ENCODE assay signal across 17 cellular contexts in the genomic region with DNA sequence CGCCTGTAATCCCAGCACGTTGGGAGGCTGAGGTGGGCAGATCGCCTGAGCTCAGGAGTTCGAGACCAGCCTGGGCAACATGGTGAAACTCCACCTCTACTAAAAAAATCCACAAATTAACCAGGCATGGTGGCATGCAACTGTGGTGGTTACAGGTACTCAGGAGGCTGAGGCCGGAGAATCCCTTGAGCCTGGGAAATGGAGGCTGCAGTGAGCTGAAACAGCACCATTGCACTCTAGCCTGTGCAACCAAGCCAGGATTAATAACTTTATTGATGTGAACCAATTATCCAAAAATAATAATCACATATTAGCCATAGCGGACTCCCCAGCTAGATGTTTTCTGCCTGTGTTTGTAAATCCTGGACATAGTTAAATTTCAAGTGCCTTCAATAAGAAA. TPM values are rescaled to one million over a fixed set of nuclear protein-coding genes. Genes with fewer than 3 reads are reported as not detected.
DNase-seq lines count a peak whose midpoint lies in the region; ATAC-seq and TF ChIP-seq lines count a peak whose summit lies in the region.
"Had no signal": no experiment of that assay in that cellular context is flagged by ENCODE, and none has a peak within 500 bp of the region (broad histone marks: within the 10 kb centered on the region; RNA-seq: fewer than 3 reads in every experiment).

No MANE protein-coding gene starts in this region.

- H4K20me1 ChIP-seq in GM23338 (replicated peaks; ENCODE audit: insufficient read depth) = peaks cover 25% of the 10 kb centered on the region

- peaks cover 1% of the 10 kb centered on the region; the same call in 1 of the 3 replicates for H3K9me3 Mint-ChIP-seq in GM23338
- no peaks in the 10 kb centered on the region for H3K9me3 Mint-ChIP-seq in activated T-helper 1 cell treated with anti-CD3 and anti-CD28 coated beads, Interleukin-12 subunit alpha, Interleukin-12 subunit beta, Interleukin-2, Interleukin-4 antibody, amounts not matched to agents 30 ng/mL and 10 ng/mL and 1 ng/mL, durations not matched to agents 14 hours and 24 hours and 36 hours
- H3K9me3 Mint-ChIP-seq: activated naive CD4-positive, alpha-beta T cell treated with anti-CD3 and anti-CD28 coated beads, Interleukin-2, amount 50 U/mL, for 24 hours; HFFc6 had no signal

- H3K27ac Mint-ChIP-seq in GM23338 = no peak overlapping the region; the same call in 1 of the 2 replicates
- H3K27ac Mint-ChIP-seq in activated T-helper 1 cell treated with anti-CD3 and anti-CD28 coated beads, Interleukin-12 subunit alpha, Interleukin-12 subunit beta, Interleukin-2, Interleukin-4 antibody, amounts not matched to agents 30 ng/mL and 10 ng/mL and 1 ng/mL, durations not matched to agents 14 hours and 24 hours and 36 hours = no peak overlapping the region
- H3K27ac Mint-ChIP-seq: activated naive CD4-positive, alpha-beta T cell treated with anti-CD3 and anti-CD28 coated beads, Interleukin-2, amount 50 U/mL, for 24 hours; HFFc6 had no signal

- H3K9me3 ChIP-seq in ascending aorta (no peaks in the 10 kb centered on the region), skeletal muscle satellite cell (replicated peaks; ENCODE audit: low read length) (no peaks in the 10 kb centered on the region)
- H3K9me3 ChIP-seq: BLaER1 treated with 17β-estradiol and CSF1 and Interleukin-3, amounts not matched to agents 10 nM and 100 nM; prostate gland had no signal

- H3K9me2 ChIP-seq in GM23338 (ENCODE audit: insufficient read depth) = no peaks in the 10 kb centered on the region

- peak overlapping the region; percentile 44 for H2AFZ ChIP-seq in GM23338

- TF ChIP-seq CTCF in GM23338 (conservative IDR thresholded peaks at IDR 0.05; ENCODE audit: low read depth in 2 of 2) (no peak), ascending aorta (IDR thresholded peaks at IDR 0.05) (no peak), omental fat pad (IDR thresholded peaks at IDR 0.05) (no peak)

- H3K27me3 Mint-ChIP-seq in GM23338 (ENCODE audit: insufficient read depth, low read depth, poor library complexity) = peaks cover 14% of the 10 kb centered on the region
- H3K27me3 Mint-ChIP-seq in activated T-helper 1 cell treated with anti-CD3 and anti-CD28 coated beads, Interleukin-12 subunit alpha, Interleukin-12 subunit beta, Interleukin-2, Interleukin-4 antibody, amounts not matched to agents 30 ng/mL and 10 ng/mL and 1 ng/mL, durations not matched to agents 14 hours and 24 hours and 36 hours (ENCODE audit: insufficient read depth) = peaks cover 2% of the 10 kb centered on the region

- H3K4me3 Mint-ChIP-seq in GM23338 = no peak overlapping the region; the same call in 1 of the 3 replicates
- H3K4me3 Mint-ChIP-seq in activated T-helper 1 cell treated with anti-CD3 and anti-CD28 coated beads, Interleukin-12 subunit alpha, Interleukin-12 subunit beta, Interleukin-2, Interleukin-4 antibody, amounts not matched to agents 30 ng/mL and 10 ng/mL and 1 ng/mL, durations not matched to agents 14 hours and 24 hours and 36 hours = no peak overlapping the region
- H3K4me3 Mint-ChIP-seq: HFFc6 had no signal

- H3K4me2 ChIP-seq in GM23338 = peak overlapping the region; percentile 88
- H3K4me2 ChIP-seq in skeletal muscle satellite cell (ENCODE audit: low read length) = peak overlapping the region; percentile 85

- H3K27me3 ChIP-seq in GM23338 (ENCODE audit: insufficient read depth) (no peaks in the 10 kb centered on the region), ascending aorta (no peaks in the 10 kb centered on the region), layer of hippocampus (ENCODE audit: control insufficient read depth, insufficient read depth, low read length) (no peaks in the 10 kb centered on the region), skeletal muscle satellite cell (ENCODE audit: control insufficient read depth, insufficient read depth, low read length) (no peaks in the 10 kb centered on the region)
- H3K27me3 ChIP-seq: BLaER1 treated with 17β-estradiol and CSF1 and Interleukin-3, amounts not matched to agents 10 nM and 100 nM had no signal

- H3K9ac ChIP-seq in skeletal muscle satellite cell (ENCODE audit: low read depth, low read length) = no peak overlapping the region
- H3K9ac ChIP-seq: BLaER1 treated with 17β-estradiol and CSF1 and Interleukin-3, amounts not matched to agents 10 nM and 100 nM had no signal

- H3K36me3 ChIP-seq in GM23338 (ENCODE audit: insufficient read depth) (no peaks in the 10 kb centered on the region), ascending aorta (no peaks in the 10 kb centered on the region), skeletal muscle satellite cell (ENCODE audit: insufficient read depth, low read length) (no peaks in the 10 kb centered on the region)
- H3K36me3 ChIP-seq: BLaER1 treated with 17β-estradiol and CSF1 and Interleukin-3, amounts not matched to agents 10 nM and 100 nM; prostate gland had no signal

- H3K27ac ChIP-seq in GM23338 (ENCODE audit: low read depth) = 0 out of 2 replicates have a peak overlapping the region, but pooled peaks have one; percentile 77
- peak overlapping the region; percentile 96 to 99 for H3K27ac ChIP-seq in ascending aorta
- peak overlapping the region; percentile 72 for H3K27ac ChIP-seq in layer of hippocampus (ENCODE audit: low read depth, low read length)
- H3K27ac ChIP-seq: BLaER1 treated with 17β-estradiol and CSF1 and Interleukin-3, amounts not matched to agents 10 nM and 100 nM had no signal

- H3K79me2 ChIP-seq in GM23338 (replicated peaks; ENCODE audit: insufficient read depth) = peaks cover 27% of the 10 kb centered on the region

- DNase-seq in GM23338 (ENCODE audit: low spot score) = no peak
- DNase-seq in ascending aorta (ENCODE audit: low spot score in 2 of 2) = no peak
- no peak for DNase-seq in activated T-helper 1 cell treated with anti-CD3 and anti-CD28 coated beads, Interleukin-12 subunit alpha, Interleukin-12 subunit beta, Interleukin-2, Interleukin-4 antibody, amounts not matched to agents 30 ng/mL and 10 ng/mL and 1 ng/mL, durations not matched to agents 14 hours and 24 hours and 36 hours (ENCODE audit: low spot score)
- DNase-seq in omental fat pad (ENCODE audit: low spot score) = no peak
- DNase-seq in amygdala (lab: John Stamatoyannopoulos, UW) = no peak
- DNase-seq: HFFc6; NCI-H1105 treated with DMSO at 0.1 percent for 48 hours; NCI-H524; SIG-M5; stimulated activated CD4-positive, alpha-beta T cell treated with anti-CD3 and anti-CD28 coated beads, Interleukin-4, amount 100 ng/mL, for 4 hours; stimulated activated naive CD4-positive, alpha-beta T cell treated with Interleukin-2 at 50 U/mL for 16 hours had no signal

- peaks cover 8% of the 10 kb centered on the region; the same call in 2 of the 3 replicates for H3K36me3 Mint-ChIP-seq in GM23338 (ENCODE audit: low read depth)
- H3K36me3 Mint-ChIP-seq in activated T-helper 1 cell treated with anti-CD3 and anti-CD28 coated beads, Interleukin-12 subunit alpha, Interleukin-12 subunit beta, Interleukin-2, Interleukin-4 antibody, amounts not matched to agents 30 ng/mL and 10 ng/mL and 1 ng/mL, durations not matched to agents 14 hours and 24 hours and 36 hours (ENCODE audit: low read depth) = peaks cover 8% of the 10 kb centered on the region

- intact Hi-C loops in ascending aorta (cut with DNase I) = loop anchor here (2.0 to 5.0 kb wide), 8 partner anchors 15 to 449 kb away; partner anchors contain the start of gene EEA1
- intact Hi-C loops in activated T-helper 1 cell treated with anti-CD3 and anti-CD28 coated beads, Interleukin-12 subunit alpha, Interleukin-12 subunit beta, Interleukin-2, Interleukin-4 antibody, amounts not matched to agents 30 ng/mL and 10 ng/mL and 1 ng/mL, durations not matched to agents 14 hours and 24 hours and 36 hours (cut with micrococcal nuclease) = loop anchor here (2.0 to 5.0 kb wide), 3 partner anchors 131 to 349 kb away; partner anchors contain the start of gene CRADD

- H3K4me3 ChIP-seq in GM23338 = peak overlapping the region; percentile 99
- peak overlapping the region; percentile 56 to 93 for H3K4me3 ChIP-seq in ascending aorta
- H3K4me3 ChIP-seq in skeletal muscle satellite cell (ENCODE audit: low read length) = no peak overlapping the region
- H3K4me3 ChIP-seq: BLaER1 treated with 17β-estradiol and CSF1 and Interleukin-3, amounts not matched to agents 10 nM and 100 nM had no signal

- ATAC-seq in GM23338 (no peak), HG03469 (IDR thresholded peaks at IDR 0.05; ENCODE audit: unreplicated experiment) (no peak), omental fat pad (ENCODE audit: low FRiP score) (no peak)

- peaks cover 11% of the 10 kb centered on the region; the same call in 1 of the 2 replicates for H3F3A ChIP-seq in GM23338 (replicated peaks; ENCODE audit: low read depth)

- peaks cover 46% of the 10 kb centered on the region for H3K4me1 Mint-ChIP-seq in GM23338
- peaks cover 40% of the 10 kb centered on the region for H3K4me1 Mint-ChIP-seq in activated T-helper 1 cell treated with anti-CD3 and anti-CD28 coated beads, Interleukin-12 subunit alpha, Interleukin-12 subunit beta, Interleukin-2, Interleukin-4 antibody, amounts not matched to agents 30 ng/mL and 10 ng/mL and 1 ng/mL, durations not matched to agents 14 hours and 24 hours and 36 hours (ENCODE audit: low read depth)

- peaks cover 58% of the 10 kb centered on the region for H3K4me1 ChIP-seq in GM23338 (ENCODE audit: insufficient read depth)
- peaks cover 5 to 21% of the 10 kb centered on the region in 2 donors for H3K4me1 ChIP-seq in ascending aorta
- H3K4me1 ChIP-seq in skeletal muscle satellite cell (ENCODE audit: control insufficient read depth, insufficient read depth, low read length) = peaks cover 13% of the 10 kb centered on the region
- H3K4me1 ChIP-seq: prostate gland had no signal

TF ChIP-seq in GM23338, 12 proteins besides CTCF, POLR2A, EP300 and RAD21:
- no peak for TF ChIP-seq POLR2AphosphoS5 (IDR thresholded peaks at IDR 0.05; ENCODE audit: low read depth)

RNA-seq across cellular contexts. Expression of gene NUDT4, which starts 1.8 kb away (rescaled TPM):
- 67.2 and 69.7 TPM in 2 replicates for total RNA-seq in GM23338 (2014; rRNA removed; shearing (Covaris generic))
- 29.5 and 32.3 TPM in 2 replicates for polyA plus RNA-seq in GM23338 (2016; fragmentation: Nextera tagmentation; extraction: Ambion mirVana)
- total RNA-seq in ascending aorta (117 TPM), omental fat pad (10 to 100 TPM; 43.1 to 81.3 (median 55.6) TPM)
- 40.2 and 47.9 TPM in 2 replicates for total RNA-seq in skeletal muscle satellite cell (2012; rRNA removed)
- total RNA-seq in activated T-helper 1 cell treated with anti-CD3 and anti-CD28 coated beads, Interleukin-12 subunit alpha, Interleukin-12 subunit beta, Interleukin-2, Interleukin-4 antibody, amounts not matched to agents 30 ng/mL and 10 ng/mL and 1 ng/mL, durations not matched to agents 14 hours and 24 hours and 36 hours = 90.9 and 94.3 TPM in 2 replicates
